ENCODE assay signal across 1 cellular context in genomic region chr2:232697807-232698110, GRCh38.
TF ChIP-seq lines count a peak whose summit lies in the region.

No MANE protein-coding gene starts in this region.

TF ChIP-seq in HepG2, 621 proteins besides CTCF, POLR2A, EP300 and RAD21 (continued from another document):
- TF ChIP-seq PBX3 (CRISPR knock-in tag; IDR thresholded peaks at IDR 0.05; ENCODE audit: borderline replicate concordance) (no peak), EHMT2 (IDR thresholded peaks at IDR 0.05; ENCODE audit: borderline replicate concordance, low read depth, low read length) (no peak), ZNF549 (CRISPR knock-in tag; IDR thresholded peaks at IDR 0.05) (no peak), MZF1 (CRISPR knock-in tag; IDR thresholded peaks at IDR 0.05; ENCODE audit: borderline replicate concordance) (no peak), HIVEP1 (CRISPR knock-in tag; IDR thresholded peaks at IDR 0.05) (0 out of 2 replicates have a peak, but pooled peaks have one; percentile 57), GTF3A (CRISPR knock-in tag; conservative IDR thresholded peaks at IDR 0.05) (peak; percentile 89; the same call in 1 of the 2 replicates), BATF2 (CRISPR knock-in tag; IDR thresholded peaks at IDR 0.05) (0 out of 2 replicates have a peak, but pooled peaks have one; percentile 15), HOMEZ (CRISPR knock-in tag; IDR thresholded peaks at IDR 0.05; ENCODE audit: low read depth) (no peak), KDM3A (CRISPR knock-in tag; IDR thresholded peaks at IDR 0.05; ENCODE audit: low read depth) (0 out of 2 replicates have a peak, but pooled peaks have one; percentile 27), CREBL2 (CRISPR knock-in tag; IDR thresholded peaks at IDR 0.05; ENCODE audit: borderline replicate concordance) (0 out of 2 replicates have a peak, but pooled peaks have one; percentile 59), PHF8 (CRISPR knock-in tag; IDR thresholded peaks at IDR 0.05) (peak; percentile 72; the same call in 1 of the 2 replicates), FIP1L1 (IDR thresholded peaks at IDR 0.05; ENCODE audit: borderline replicate concordance, insufficient read depth, low read depth, low read length) (no peak), ZKSCAN8 (CRISPR knock-in tag; IDR thresholded peaks at IDR 0.05; ENCODE audit: borderline replicate concordance) (no peak), ZNF724P (CRISPR knock-in tag; IDR thresholded peaks at IDR 0.05; ENCODE audit: borderline replicate concordance) (no peak), TIGD3 (CRISPR knock-in tag; IDR thresholded peaks at IDR 0.05; ENCODE audit: borderline replicate concordance) (no peak), FUBP1 (CRISPR knock-in tag; IDR thresholded peaks at IDR 0.05; ENCODE audit: borderline replicate concordance) (peak; percentile 87; the same call in 1 of the 2 replicates), IKZF4 (CRISPR knock-in tag; IDR thresholded peaks at IDR 0.05; ENCODE audit: borderline replicate concordance, low read depth, not compliant biosample characterization) (peak; percentile 72), FLYWCH1 (CRISPR knock-in tag; IDR thresholded peaks at IDR 0.05) (no peak), NKX3-1 (CRISPR knock-in tag; IDR thresholded peaks at IDR 0.05) (no peak), KLF15 (CRISPR knock-in tag; IDR thresholded peaks at IDR 0.05; ENCODE audit: borderline replicate concordance) (no peak), AKAP8 (CRISPR knock-in tag; IDR thresholded peaks at IDR 0.05) (no peak), HNRNPH1 (optimal IDR thresholded peaks at IDR 0.05; ENCODE audit: low read depth, low read length) (no peak), ZNF552 (CRISPR knock-in tag; IDR thresholded peaks at IDR 0.05; ENCODE audit: borderline replicate concordance) (0 out of 2 replicates have a peak, but pooled peaks have one; percentile 12), MXI1 (IDR thresholded peaks at IDR 0.05; ENCODE audit: borderline replicate concordance, low read depth, low read length) (no peak), CENPT (CRISPR knock-in tag; IDR thresholded peaks at IDR 0.05; ENCODE audit: low read depth) (no peak), DZIP1 (CRISPR knock-in tag; IDR thresholded peaks at IDR 0.05) (peak; percentile 4; the same call in 1 of the 2 replicates), NFKB2 (CRISPR knock-in tag; IDR thresholded peaks at IDR 0.05; ENCODE audit: borderline replicate concordance) (no peak), THAP7 (CRISPR knock-in tag; IDR thresholded peaks at IDR 0.05) (no peak), ZNF749 (CRISPR knock-in tag; IDR thresholded peaks at IDR 0.05; ENCODE audit: borderline replicate concordance) (0 out of 2 replicates have a peak, but pooled peaks have one; percentile 1), MIER2 (CRISPR knock-in tag; IDR thresholded peaks at IDR 0.05) (no peak), PATZ1 (CRISPR knock-in tag; IDR thresholded peaks at IDR 0.05) (no peak), ZC3H13 (CRISPR knock-in tag; IDR thresholded peaks at IDR 0.05) (no peak), NR3C1 (CRISPR knock-in tag; IDR thresholded peaks at IDR 0.05) (no peak), ZNF547 (CRISPR knock-in tag; IDR thresholded peaks at IDR 0.05) (0 out of 2 replicates have a peak, but pooled peaks have one; percentile 87), GMEB1 (CRISPR knock-in tag; IDR thresholded peaks at IDR 0.05; ENCODE audit: borderline replicate concordance) (no peak), EED (CRISPR knock-in tag; IDR thresholded peaks at IDR 0.05) (peak; percentile 5; the same call in 1 of the 2 replicates), ZFP91 (CRISPR knock-in tag; IDR thresholded peaks at IDR 0.05; ENCODE audit: borderline replicate concordance) (0 out of 2 replicates have a peak, but pooled peaks have one; percentile 48), FOXP1 (IDR thresholded peaks at IDR 0.05) (no peak), FOXP1 (CRISPR knock-in tag; IDR thresholded peaks at IDR 0.05) (no peak), GFI1 (CRISPR knock-in tag; IDR thresholded peaks at IDR 0.05; ENCODE audit: borderline replicate concordance) (0 out of 2 replicates have a peak, but pooled peaks have one; percentile 58), HOXA9 (CRISPR knock-in tag; IDR thresholded peaks at IDR 0.05; ENCODE audit: borderline replicate concordance) (no peak), RARA (CRISPR knock-in tag; IDR thresholded peaks at IDR 0.05) (no peak), ARHGAP35 (CRISPR knock-in tag; IDR thresholded peaks at IDR 0.05; ENCODE audit: borderline replicate concordance) (peak; percentile 34; the same call in 1 of the 2 replicates), KDM4B (CRISPR knock-in tag; IDR thresholded peaks at IDR 0.05) (peak; percentile 60; the same call in 1 of the 2 replicates), KAT7 (CRISPR knock-in tag; IDR thresholded peaks at IDR 0.05; ENCODE audit: borderline replicate concordance) (0 out of 2 replicates have a peak, but pooled peaks have one; percentile 31), GLI4 (CRISPR knock-in tag; IDR thresholded peaks at IDR 0.05; ENCODE audit: borderline replicate concordance) (peak; percentile 45; the same call in 1 of the 2 replicates), ZNF136 (CRISPR knock-in tag; IDR thresholded peaks at IDR 0.05; ENCODE audit: low read depth) (0 out of 2 replicates have a peak, but pooled peaks have one; percentile 78), KMT2B (CRISPR knock-in tag; IDR thresholded peaks at IDR 0.05) (peak; percentile 27; the same call in 1 of the 2 replicates), ZNF556 (CRISPR knock-in tag; IDR thresholded peaks at IDR 0.05; ENCODE audit: borderline replicate concordance) (0 out of 2 replicates have a peak, but pooled peaks have one; percentile 3)
